12 cellular contexts compared by ENCODE assay signal in genomic region chr21:39885119-39885848, GRCh38. TPM values are rescaled to one million over a fixed set of nuclear protein-coding genes. Genes with fewer than 3 reads are reported as not detected.
DNase-seq lines count a peak whose midpoint lies in the region; ATAC-seq, FAIRE-seq and TF ChIP-seq lines count a peak whose summit lies in the region.
"Had no signal": no experiment of that assay in that cellular context is flagged by ENCODE, and none has a peak within 500 bp of the region (broad histone marks: within the 10 kb centered on the region; RNA-seq: fewer than 3 reads in every experiment).

No MANE protein-coding gene starts in this region.

- H3K27me3 ChIP-seq in HepG2 (ENCODE audit: control insufficient read depth in 1 of 2, insufficient read depth in 2 of 2, low read length in 2 of 2), result no peaks in the 10 kb centered on the region

- POLR2A ChIA-PET in HepG2 (lab: Yijun Ruan, JAX), result no interaction called here

- DNase-seq in NCI-H1092 treated with DMSO at 0.1 percent for 48 hours (lab: John Stamatoyannopoulos, UW) (peak; percentile 100), NCI-H526 (lab: John Stamatoyannopoulos, UW) (peak; percentile 97 to 99), Right ventricle myocardium inferior (ENCODE audit: missing footprints) (no peak), sciatic nerve (ENCODE audit: low spot score) (no peak), iPS-NIHi11 (ENCODE audit: low spot score) (no peak), LoVo (ENCODE audit: low spot score) (no peak), HepG2 (ENCODE audit: low spot score) (no peak)
- DNase-seq in stimulated activated naive CD8-positive, alpha-beta T cell treated with anti-CD3 and anti-CD28 coated beads, Interleukin-15, Interleukin-2, amounts not matched to agents 100 U/mL and 50 U/mL, for 24 hours, result no peak
- DNase-seq: activated CD4-positive, alpha-beta memory T cell treated with anti-CD3 and anti-CD28 coated beads, Interleukin-2, amount 10 ng/mL, durations not matched to agents 7 days and 5 days; activated naive CD8-positive, alpha-beta T cell treated with anti-CD3 and anti-CD28 coated beads, Interleukin-2, amount 10 ng/mL, durations not matched to agents 7 days and 5 days; GM23248 had no signal

- H3K79me2 ChIP-seq in HepG2 (ENCODE audit: insufficient read depth, low read length), result no peaks in the 10 kb centered on the region

- WGBS in HepG2 (ENCODE audit: low lambda C conversion rate), result 48% methylated on average over 6 of the region's 17 CpGs

- H3K4me2 ChIP-seq in HepG2 (ENCODE audit: low read depth, low read length), result no peak overlapping the region

- peaks cover 86% of the 10 kb centered on the region for H3K9me3 ChIP-seq in HepG2 (ENCODE audit: low read length)

- CTCF ChIA-PET in HepG2 (lab: Yijun Ruan, JAX; ENCODE audit: low intra/inter-chr PET ratio, low total read pairs), result no interaction called here

- H3K9ac ChIP-seq in HepG2 (ENCODE audit: insufficient read depth, low read depth, low read length), result no peak overlapping the region
- H3K9ac ChIP-seq: GM23248 had no signal

- H4K20me1 ChIP-seq in HepG2 (ENCODE audit: insufficient read depth, low read length), result no peaks in the 10 kb centered on the region

- no peak for TF ChIP-seq RAD21 in HepG2 (CRISPR knock-in tag; IDR thresholded peaks at IDR 0.05)

- no peaks in the 10 kb centered on the region for H3K4me1 ChIP-seq in HepG2 (ENCODE audit: insufficient read depth, low read length)

- H2AFZ ChIP-seq in HepG2 (ENCODE audit: low read length), result no peak overlapping the region
- H2AFZ ChIP-seq: GM23248 had no signal

- H3K36me3 ChIP-seq in HepG2 (replicated peaks in 1 of 2; ENCODE audit: control insufficient read depth in 1 of 2, insufficient read depth in 2 of 2, low read length in 2 of 2), result no peaks in the 10 kb centered on the region

- no peak for TF ChIP-seq POLR2A in HepG2 (IDR thresholded peaks at IDR 0.05; ENCODE audit: insufficient read depth in 1 of 2, low read depth in 2 of 2, low read length in 2 of 2)

- in situ Hi-C loops in HepG2 (cut with HindIII; ENCODE audit: extremely low pct_ligation_motif_present, low pct_unique_long_range_greater_than_20kb), result no loop called here

- no peak overlapping the region for H3K4me3 ChIP-seq in HepG2 (replicated peaks in 1 of 3; ENCODE audit: insufficient read depth in 1 of 3, low read depth in 2 of 3, low read length in 3 of 3)
- H3K4me3 ChIP-seq: GM23248, SK-N-MC had no signal

- no TSS peak for BruUV-seq in HepG2 (replicated peaks; lab: Mats Ljungman, UMichigan)

- TF ChIP-seq EP300 in HepG2 (IDR thresholded peaks at IDR 0.05; ENCODE audit: low read depth in 2 of 2, low read length in 2 of 2), result no peak
- no peak for TF ChIP-seq EP300 in HepG2 (CRISPR knock-in tag; IDR thresholded peaks at IDR 0.05; ENCODE audit: borderline replicate concordance)

- H3K27ac ChIP-seq in HepG2 (ENCODE audit: extremely low read length, insufficient read depth, low read length), result no peak overlapping the region
- H3K27ac ChIP-seq: GM23248, SK-N-MC had no signal

- intact Hi-C loops in Right ventricle myocardium inferior (cut with DNase I) (no loop called here), sciatic nerve (cut with DNase I) (no loop called here), HepG2 (cut with micrococcal nuclease; ENCODE audit: unreplicated experiment) (no loop called here)

- FAIRE-seq in HepG2 (lab: Jason Lieb, UNC), result no peak

- ATAC-seq in Right ventricle myocardium inferior (peak; percentile 89), sciatic nerve (peak; percentile 51), HepG2 (no peak)
- no peak for ATAC-seq in stimulated activated naive CD8-positive, alpha-beta T cell treated with anti-CD3 and anti-CD28 coated beads, Interleukin-15, Interleukin-2, amounts not matched to agents 100 U/mL and 50 U/mL, for 24 hours

- no peak for TF ChIP-seq CTCF in HepG2 (CRISPR knock-in tag; IDR thresholded peaks at IDR 0.05)

TF ChIP-seq in HepG2, 621 proteins besides CTCF, POLR2A, EP300 and RAD21:
- TF ChIP-seq MTF1 (CRISPR knock-in tag; IDR thresholded peaks at IDR 0.05), result no peak
- no peak for TF ChIP-seq GABPA (IDR thresholded peaks at IDR 0.05; ENCODE audit: low read depth, low read length)
- no peak for TF ChIP-seq GABPA (CRISPR knock-in tag; IDR thresholded peaks at IDR 0.05; ENCODE audit: low read depth)
- no peak for TF ChIP-seq PLSCR1 (CRISPR knock-in tag; IDR thresholded peaks at IDR 0.05; ENCODE audit: borderline replicate concordance)
- TF ChIP-seq MED1 (CRISPR knock-in tag; IDR thresholded peaks at IDR 0.05), result no peak
- no peak for TF ChIP-seq PCBP2 (optimal IDR thresholded peaks at IDR 0.05; ENCODE audit: low read depth, low read length, poor library complexity, severe bottlenecking)
- TF ChIP-seq ZNF557 (CRISPR knock-in tag; IDR thresholded peaks at IDR 0.05), result no peak
- no peak for TF ChIP-seq ZSCAN25 (CRISPR knock-in tag; IDR thresholded peaks at IDR 0.05)
- no peak for TF ChIP-seq RBFOX2 (IDR thresholded peaks at IDR 0.05; ENCODE audit: low read depth, low read length)
- TF ChIP-seq KDM5B (CRISPR knock-in tag; IDR thresholded peaks at IDR 0.05; ENCODE audit: borderline replicate concordance), result no peak

RNA-seq across cellular contexts. Expression of gene PCP4, which starts 18.0 kb away (rescaled TPM):
- 5.4 TPM for total RNA-seq in Right ventricle myocardium inferior
- total RNA-seq in sciatic nerve, result 8.5 TPM
- not detected in 2 replicates for total RNA-seq in HepG2 (2016; rRNA removed; fragmentation: Illumina TruSeq; extraction: Trizol)
- total RNA-seq in HepG2 (2016; cell fraction: cytosol; rRNA removed; fragmentation: Illumina TruSeq; extraction: Trizol; ENCODE audit: low read depth), result not detected in 2 replicates
- not detected in 2 replicates for total RNA-seq in HepG2 (2016; cell fraction: insoluble cytoplasmic fraction; rRNA removed; fragmentation: Illumina TruSeq; extraction: Trizol)
- total RNA-seq in HepG2 (2016; cell fraction: membrane; rRNA removed; fragmentation: Illumina TruSeq; extraction: Trizol), result not detected in 2 replicates
- not detected in 2 replicates for total RNA-seq in HepG2 (2016; cell fraction: nucleus; rRNA removed; fragmentation: Illumina TruSeq; extraction: Trizol)
- not detected in 2 replicates for polyA plus RNA-seq in HepG2 (2011; rRNA removed)
- polyA plus RNA-seq in HepG2 (2011; cell fraction: cytosol; rRNA removed), result not detected in 2 replicates
- not detected in 2 replicates for polyA plus RNA-seq in HepG2 (2011; cell fraction: nucleus; rRNA removed)
- not detected in 2 replicates for polyA plus RNA-seq in HepG2 (2012)
- not detected in 2 replicates for polyA plus RNA-seq in HepG2 (2016; cell fraction: cytosol; fragmentation: Illumina TruSeq; extraction: Trizol; ENCODE audit: low read depth)
- not detected in 2 replicates for polyA plus RNA-seq in HepG2 (2016; cell fraction: insoluble cytoplasmic fraction; fragmentation: Illumina TruSeq; extraction: Trizol; ENCODE audit: low read depth)
- polyA plus RNA-seq in HepG2 (2016; cell fraction: membrane; fragmentation: Illumina TruSeq; extraction: Trizol; ENCODE audit: low read depth), result not detected in 2 replicates
- not detected in 2 replicates for polyA plus RNA-seq in HepG2 (2016; cell fraction: nucleus; fragmentation: Illumina TruSeq; extraction: Trizol; ENCODE audit: insufficient read depth, low read depth)
- not detected in 2 replicates for polyA minus RNA-seq in HepG2 (2011; rRNA and poly(A)+ RNA removed; ENCODE audit: low replicate concordance)
- not detected in 2 replicates for polyA minus RNA-seq in HepG2 (2011; cell fraction: cytosol; rRNA and poly(A)+ RNA removed)
- polyA minus RNA-seq in HepG2 (2011; cell fraction: nucleus; rRNA and poly(A)+ RNA removed), result not detected in 2 replicates
- total RNA-seq: activated CD4-positive, alpha-beta memory T cell treated with anti-CD3 and anti-CD28 coated beads, Interleukin-2, amount 10 ng/mL, durations not matched to agents 7 days and 5 days; activated naive CD8-positive, alpha-beta T cell treated with anti-CD3 and anti-CD28 coated beads, Interleukin-2, amount 10 ng/mL, durations not matched to agents 7 days and 5 days; GM23248 had no signal
- polyA plus RNA-seq: GM23248 had no signal

Comparison
In these comparisons a context has a peak if more than half of its experiments do, and no peak if none do; other contexts are left out.
1. DNase-seq: peak in NCI-H1092 treated with DMSO at 0.1 percent for 48 hours (single experiment) and NCI-H526 (2 of 2); none in Right ventricle myocardium inferior (single experiment), sciatic nerve (single experiment), stimulated activated naive CD8-positive, alpha-beta T cell treated with anti-CD3 and anti-CD28 coated beads, Interleukin-15, Interleukin-2, amounts not matched to agents 100 U/mL and 50 U/mL, for 24 hours (single experiment), iPS-NIHi11 (single experiment), LoVo (single experiment) and HepG2 (single experiment).
2. ATAC-seq: peak in Right ventricle myocardium inferior (single experiment) and sciatic nerve (single experiment); none in stimulated activated naive CD8-positive, alpha-beta T cell treated with anti-CD3 and anti-CD28 coated beads, Interleukin-15, Interleukin-2, amounts not matched to agents 100 U/mL and 50 U/mL, for 24 hours (single experiment) and HepG2 (single experiment).